Comparison of ENCODE assay signal across 9 cellular contexts in the genomic region with DNA sequence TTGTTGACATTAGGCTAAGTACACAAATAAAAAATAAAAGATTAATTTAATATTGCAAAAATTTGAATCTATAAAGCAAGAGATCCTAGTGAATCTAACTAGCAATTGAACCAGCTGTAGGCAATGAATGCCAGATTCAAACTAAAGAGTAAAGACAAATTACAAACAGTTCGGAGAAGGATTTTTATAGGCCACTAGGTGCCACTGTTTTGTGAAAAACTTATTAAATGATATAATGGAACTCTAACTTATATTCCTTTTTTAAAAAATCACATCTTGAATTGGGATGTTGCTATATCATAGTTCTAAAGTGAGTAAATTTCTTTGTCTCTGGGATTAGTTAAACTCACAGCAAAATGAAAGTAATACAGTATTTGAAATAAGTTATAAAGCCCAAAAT. TPM values are rescaled to one million over a fixed set of nuclear protein-coding genes. Genes with fewer than 3 reads are reported as not detected.
DNase-seq lines count a peak whose midpoint lies in the region; TF ChIP-seq lines count a peak whose summit lies in the region.
"Had no signal": no experiment of that assay in that cellular context is flagged by ENCODE, and none has a peak within 500 bp of the region (broad histone marks: within the 10 kb centered on the region; RNA-seq: fewer than 3 reads in every experiment).

No MANE protein-coding gene starts in this region.

- POLR2A ChIA-PET in activated CD4-positive, alpha-beta T cell treated with anti-CD3 and anti-CD28 coated beads, Interleukin-2, amount 10 ng/mL, durations not matched to agents 7 days and 5 days (lab: Charles Lee), result no interaction called here

- CTCF ChIA-PET in activated CD4-positive, alpha-beta T cell treated with anti-CD3 and anti-CD28 coated beads, Interleukin-2, amount 10 ng/mL, durations not matched to agents 7 days and 5 days (lab: Charles Lee), result no interaction called here

- no peak overlapping the region for H3K27ac ChIP-seq in stomach

- H3K4me1 ChIP-seq in stomach, result no peaks in the 10 kb centered on the region

- no peaks in the 10 kb centered on the region for H3K9me3 ChIP-seq in stomach

- H3K27me3 Mint-ChIP-seq in activated CD4-positive, alpha-beta T cell treated with anti-CD3 and anti-CD28 coated beads, Interleukin-2, amount 10 ng/mL, durations not matched to agents 7 days and 5 days, result no peaks in the 10 kb centered on the region

- TF ChIP-seq EP300 in stomach (IDR thresholded peaks at IDR 0.05), result no peak

- no peak overlapping the region for H3K4me3 ChIP-seq in stomach

- no peaks in the 10 kb centered on the region for H3K9me3 Mint-ChIP-seq in activated CD4-positive, alpha-beta T cell treated with anti-CD3 and anti-CD28 coated beads, Interleukin-2, amount 10 ng/mL, durations not matched to agents 7 days and 5 days

- no peak overlapping the region for H3K4me3 Mint-ChIP-seq in activated CD4-positive, alpha-beta T cell treated with anti-CD3 and anti-CD28 coated beads, Interleukin-2, amount 10 ng/mL, durations not matched to agents 7 days and 5 days

- TF ChIP-seq POLR2A in stomach (IDR thresholded peaks at IDR 0.05), result no peak

- no peaks in the 10 kb centered on the region for H3K4me1 Mint-ChIP-seq in activated CD4-positive, alpha-beta T cell treated with anti-CD3 and anti-CD28 coated beads, Interleukin-2, amount 10 ng/mL, durations not matched to agents 7 days and 5 days

- 0 to 12% (median 7%) methylated on average over 1 of the region's 1 CpG for WGBS in stomach, 5 donors

- TF ChIP-seq CTCF in stomach (IDR thresholded peaks at IDR 0.05), result peak in 5 of 7 experiments; percentile 21 to 48 (median 25)

- H3K27me3 ChIP-seq in stomach, result no peaks in the 10 kb centered on the region

- no peaks in the 10 kb centered on the region for H3K36me3 Mint-ChIP-seq in activated CD4-positive, alpha-beta T cell treated with anti-CD3 and anti-CD28 coated beads, Interleukin-2, amount 10 ng/mL, durations not matched to agents 7 days and 5 days (ENCODE audit: low read depth)

- no peak overlapping the region for H3K27ac Mint-ChIP-seq in activated CD4-positive, alpha-beta T cell treated with anti-CD3 and anti-CD28 coated beads, Interleukin-2, amount 10 ng/mL, durations not matched to agents 7 days and 5 days

- H3K36me3 ChIP-seq in stomach, result no peaks in the 10 kb centered on the region

- DNase-seq in DMS 273 (lab: John Stamatoyannopoulos, UW; ENCODE audit: unreplicated experiment) (peak; percentile 54), DMS 273 treated with DMSO at 0.1 percent for 48 hours (lab: John Stamatoyannopoulos, UW) (no peak), RKO (ENCODE audit: low spot score) (peak; percentile 43), fibroblast of peridontal ligament (ENCODE audit: extremely low read depth) (peak; percentile 70), stomach (no peak), NCI-H748 (lab: John Stamatoyannopoulos, UW; ENCODE audit: unreplicated experiment) (no peak), NCI-H187 (lab: John Stamatoyannopoulos, UW) (no peak)
- no peak for DNase-seq in activated CD4-positive, alpha-beta T cell treated with anti-CD3 and anti-CD28 coated beads, Interleukin-2, amount 10 ng/mL, durations not matched to agents 7 days and 5 days
- DNase-seq: T1000 had no signal

- intact Hi-C loops in stomach (cut with DNase I; ENCODE audit: low total_unique reads), result no loop called here

RNA-seq across cellular contexts. Expression of gene GNAI1, which starts 39.1 kb away (rescaled TPM):
- 10 to 100 TPM in 4 of 5 donors, 1 to 10 TPM in 1; 2.6 to 62.4 (median 49.0) TPM for total RNA-seq in stomach
- polyA plus RNA-seq in stomach, result 10 to 100 TPM; 13.3 to 18.5 (median 16.5) TPM
- total RNA-seq in activated CD4-positive, alpha-beta T cell treated with anti-CD3 and anti-CD28 coated beads, Interleukin-2, amount 10 ng/mL, durations not matched to agents 7 days and 5 days, result under 1 TPM; 0.33 to 0.45 TPM

Comparison
In these comparisons a context has a peak if more than half of its experiments do, and no peak if none do; other contexts are left out.
1. DNase-seq: peak in DMS 273 (single experiment), RKO (single experiment) and fibroblast of peridontal ligament (single experiment); none in DMS 273 treated with DMSO at 0.1 percent for 48 hours (single experiment), stomach (single experiment), activated CD4-positive, alpha-beta T cell treated with anti-CD3 and anti-CD28 coated beads, Interleukin-2, amount 10 ng/mL, durations not matched to agents 7 days and 5 days (single experiment), NCI-H748 (single experiment) and NCI-H187 (0 of 2).